Comparison of ENCODE assay signal across 16 cellular contexts in the genomic region with DNA sequence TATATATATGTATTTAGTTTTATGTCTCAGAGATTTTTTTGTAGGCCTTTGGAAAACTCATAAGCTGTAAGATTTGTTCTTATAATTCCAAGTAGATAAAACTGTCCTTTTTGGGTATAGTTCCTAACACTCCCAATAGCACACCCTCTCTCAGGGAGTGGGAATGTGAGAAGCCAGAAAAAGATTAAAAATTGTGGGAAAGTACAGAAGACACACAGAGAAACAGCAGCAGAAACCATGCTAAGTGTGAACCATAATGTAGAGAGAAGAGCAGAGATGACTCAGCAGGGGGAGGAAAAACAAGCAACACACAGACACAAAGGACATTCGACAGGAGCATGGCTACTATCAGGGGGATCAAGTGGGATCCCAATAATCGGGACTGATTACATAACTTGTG.
DNase-seq lines count a peak whose midpoint lies in the region; ATAC-seq, FAIRE-seq and TF ChIP-seq lines count a peak whose summit lies in the region.
"Had no signal": no experiment of that assay in that cellular context is flagged by ENCODE, and none has a peak within 500 bp of the region (broad histone marks: within the 10 kb centered on the region; RNA-seq: fewer than 3 reads in every experiment).

No MANE protein-coding gene starts in this region.

- FAIRE-seq in urothelium cell line (lab: Jason Lieb, UNC), result no peak

- no peak overlapping the region for H3K56ac ChIP-seq in mesendoderm (ENCODE audit: low read length)

- peak; percentile 21 for DNase-seq in mammary epithelial cell
- no peak for DNase-seq in breast epithelium (ENCODE audit: low spot score in 2 of 2)
- peak in 1 of 10 donors; percentile 22 for DNase-seq in dorsolateral prefrontal cortex
- DNase-seq in mesendoderm, result peak; percentile 3
- peak; percentile 12 for DNase-seq in urothelium cell line (ENCODE audit: low spot score)
- DNase-seq in cerebellum (ENCODE audit: low spot score), result no peak
- DNase-seq in Peyer's patch, result no peak
- DNase-seq: CD8-positive, alpha-beta memory T cell; DMS 273 treated with DMSO at 0.1 percent for 48 hours; NCI-H1417; NCI-H1930; NCI-H2171 treated with DMSO at 0.1 percent for 48 hours had no signal

- no peak overlapping the region for H4K8ac ChIP-seq in mesendoderm (ENCODE audit: low read depth, low read length)

- no peak for TF ChIP-seq CTCF in mammary epithelial cell (conservative IDR thresholded peaks at IDR 0.05 in 1 of 2, IDR thresholded peaks at IDR 0.05 in 1 of 2; ENCODE audit: extremely low read depth in 1 of 2, insufficient read depth in 1 of 2, low read depth in 1 of 2, low read length in 2 of 2)
- TF ChIP-seq CTCF in breast epithelium (IDR thresholded peaks at IDR 0.05), result no peak
- TF ChIP-seq CTCF in dorsolateral prefrontal cortex (IDR thresholded peaks at IDR 0.05 in 54 of 56, conservative IDR thresholded peaks at IDR 0.05 in 2 of 56; ENCODE audit: low read depth in 1 of 56, partially characterized antibody in 56 of 56), result no peak
- no peak for TF ChIP-seq CTCF in Peyer's patch (IDR thresholded peaks at IDR 0.05)

- H3K4me3 ChIP-seq in mammary epithelial cell (replicated peaks in 1 of 3; ENCODE audit: insufficient read depth in 1 of 3, low read depth in 2 of 3, low read length in 3 of 3) (no peak overlapping the region), breast epithelium (no peak overlapping the region), dorsolateral prefrontal cortex (no peak overlapping the region), mesendoderm (ENCODE audit: low read length) (no peak overlapping the region), Peyer's patch (no peak overlapping the region)
- H3K4me3 ChIP-seq: BLaER1, HAP-1 had no signal

- TF ChIP-seq POLR2A in breast epithelium (IDR thresholded peaks at IDR 0.05) (no peak), Peyer's patch (IDR thresholded peaks at IDR 0.05) (no peak)

- no peak overlapping the region for H4K5ac ChIP-seq in mesendoderm (ENCODE audit: low read length)

- ATAC-seq in HG02870 (IDR thresholded peaks at IDR 0.05; ENCODE audit: unreplicated experiment), result no peak

- no peak overlapping the region for H3K4me2 ChIP-seq in mammary epithelial cell (ENCODE audit: insufficient read depth, low read depth, low read length)
- H3K4me2 ChIP-seq in mesendoderm (ENCODE audit: low read length), result no peak overlapping the region
- H3K4me2 ChIP-seq: BLaER1 had no signal

- H3K79me2 ChIP-seq in mammary epithelial cell (ENCODE audit: insufficient read depth, low read length) (no peaks in the 10 kb centered on the region), mesendoderm (ENCODE audit: control insufficient read depth, insufficient read depth, low read length) (no peaks in the 10 kb centered on the region)

- H2AFZ ChIP-seq in mammary epithelial cell (ENCODE audit: low read depth, low read length), result peak overlapping the region; percentile 42

- H3K4ac ChIP-seq in mesendoderm (ENCODE audit: low read depth, low read length), result no peak overlapping the region

- H3K27ac ChIP-seq in mammary epithelial cell (ENCODE audit: insufficient read depth, low read depth, low read length) (no peak overlapping the region), breast epithelium (no peak overlapping the region), dorsolateral prefrontal cortex (peak overlapping the region in 52 of 59 donors; percentile 13 to 88 (median 72)), mesendoderm (ENCODE audit: low read depth, low read length) (no peak overlapping the region), Peyer's patch (no peak overlapping the region)
- H3K27ac ChIP-seq: 22Rv1, BLaER1 had no signal

- no peaks in the 10 kb centered on the region for H3K27me3 ChIP-seq in mammary epithelial cell (ENCODE audit: insufficient read depth, low read length)
- H3K27me3 ChIP-seq in breast epithelium, result no peaks in the 10 kb centered on the region
- H3K27me3 ChIP-seq in dorsolateral prefrontal cortex, result no peaks in the 10 kb centered on the region
- H3K27me3 ChIP-seq in mesendoderm (ENCODE audit: insufficient read depth, low read length, poor library complexity), result no peaks in the 10 kb centered on the region
- H3K27me3 ChIP-seq in Peyer's patch, result no peaks in the 10 kb centered on the region
- H3K27me3 ChIP-seq: BLaER1 had no signal

- H3K23ac ChIP-seq in mesendoderm (ENCODE audit: low read length), result no peak overlapping the region

- intact Hi-C loops in mammary epithelial cell (cut with micrococcal nuclease) (no loop called here), breast epithelium (cut with DNase I; ENCODE audit: low total_unique reads) (no loop called here), dorsolateral prefrontal cortex (cut with DNase I) (no loop called here)

- H3K9me3 ChIP-seq in mammary epithelial cell (replicated peaks; ENCODE audit: insufficient read depth, low read length), result no peaks in the 10 kb centered on the region
- no peaks in the 10 kb centered on the region for H3K9me3 ChIP-seq in breast epithelium
- H3K9me3 ChIP-seq in Peyer's patch, result no peaks in the 10 kb centered on the region
- H3K9me3 ChIP-seq: BLaER1, HAP-1 had no signal

- WGBS in mammary epithelial cell (ENCODE audit: low coverage, missing lambda C conversion rate), result 82% methylated on average over 2 of the region's 2 CpGs
- no CpG with 5 or more reads among the region's 2 CpGs for WGBS in mesendoderm (ENCODE audit: extremely low coverage, insufficient coverage, low lambda C conversion rate)

- CTCF ChIA-PET in mammary epithelial cell (lab: Charles Lee; ENCODE audit: low non-redundant PET), result no interaction called here

- H3K4me1 ChIP-seq in mammary epithelial cell (ENCODE audit: insufficient read depth, low read length) (peaks cover 18% of the 10 kb centered on the region), breast epithelium (no peaks in the 10 kb centered on the region), mesendoderm (ENCODE audit: control insufficient read depth, low read depth, low read length) (no peaks in the 10 kb centered on the region), Peyer's patch (no peaks in the 10 kb centered on the region)
- H3K4me1 ChIP-seq: BLaER1 had no signal

- no peak overlapping the region for H3K18ac ChIP-seq in mesendoderm (ENCODE audit: low read length)

- no peaks in the 10 kb centered on the region for H3K79me1 ChIP-seq in mesendoderm (ENCODE audit: low read length)

- no peak overlapping the region for H2BK120ac ChIP-seq in mesendoderm (ENCODE audit: low read depth, low read length)

- H4K20me1 ChIP-seq in mammary epithelial cell (ENCODE audit: insufficient read depth, low read length), result no peaks in the 10 kb centered on the region
- H4K20me1 ChIP-seq: BLaER1 had no signal

- H2BK5ac ChIP-seq in mesendoderm (ENCODE audit: low read length), result no peak overlapping the region

- BruUV-seq in mammary epithelial cell (replicated peaks; lab: Mats Ljungman, UMichigan), result no TSS peak

- H2BK15ac ChIP-seq in mesendoderm (replicated peaks; ENCODE audit: low read depth), result no peak overlapping the region

- dilution Hi-C loops in mammary epithelial cell (cut with HindIII; ENCODE audit: low sequenced_read_pairs), result no loop called here

- in situ Hi-C loops in mammary epithelial cell (cut with MboI; ENCODE audit: low sequenced_read_pairs in 2 of 2), result no loop called here

- H3K9ac ChIP-seq in mammary epithelial cell (ENCODE audit: insufficient read depth, low read length) (no peak overlapping the region), mesendoderm (ENCODE audit: low read length) (no peak overlapping the region)
- H3K9ac ChIP-seq: BLaER1 had no signal

- no peak overlapping the region for H2AK5ac ChIP-seq in mesendoderm (ENCODE audit: low read length)

- H3K36me3 ChIP-seq in mammary epithelial cell (ENCODE audit: insufficient read depth, low read length) (no peaks in the 10 kb centered on the region), breast epithelium (no peaks in the 10 kb centered on the region), mesendoderm (ENCODE audit: control insufficient read depth, insufficient read depth, low read length) (no peaks in the 10 kb centered on the region), Peyer's patch (no peaks in the 10 kb centered on the region)
- H3K36me3 ChIP-seq: BLaER1, HAP-1 had no signal

Comparison
In these comparisons a context has a peak if more than half of its experiments do, and no peak if none do; other contexts are left out.
1. DNase-seq: peak in mammary epithelial cell (single experiment), mesendoderm (single experiment) and urothelium cell line (single experiment); none in breast epithelium (0 of 2), cerebellum (single experiment) and Peyer's patch (0 of 3).
2. H3K27ac ChIP-seq: peak in dorsolateral prefrontal cortex (52 of 59); none in mammary epithelial cell (single experiment), breast epithelium (0 of 2), mesendoderm (single experiment) and Peyer's patch (0 of 4).